ENCODE assay signal across 8 cellular contexts in genomic region chrX:78517124-78517523, GRCh38.
DNase-seq lines count a peak whose midpoint lies in the region; ATAC-seq and TF ChIP-seq lines count a peak whose summit lies in the region.

No MANE protein-coding gene starts in this region.

- H3K27me3 ChIP-seq in Caco-2 (replicated peaks; ENCODE audit: control insufficient read depth, insufficient read depth, low read length) (no peaks in the 10 kb centered on the region), uterus (no peaks in the 10 kb centered on the region)

- intact Hi-C loops in activated B cell treated with CpG ODN at 0.5 μM for 24 hours (cut with micrococcal nuclease) (loop anchor here (2.0 to 10.0 kb wide), 5 partner anchors 188 to 602 kb away; partner anchors contain the start of genes ATP7A, PGK1 and TAF9B), Caco-2 (cut with micrococcal nuclease; ENCODE audit: unreplicated experiment) (no loop called here), uterus (cut with DNase I; ENCODE audit: low total_unique reads) (no loop called here)

- H3K27ac ChIP-seq in uterus, result no peak overlapping the region

- ATAC-seq in HG02763 (IDR thresholded peaks at IDR 0.05; ENCODE audit: unreplicated experiment) (peak; percentile 74), activated B cell treated with CpG ODN at 0.5 μM for 24 hours (ENCODE audit: low read depth) (peak; percentile 82)

- H3K36me3 ChIP-seq in Caco-2 (ENCODE audit: control insufficient read depth, insufficient read depth, low read length), result no peaks in the 10 kb centered on the region
- no peaks in the 10 kb centered on the region for H3K36me3 ChIP-seq in uterus

- H3K36me3 Mint-ChIP-seq in activated B cell treated with CpG ODN at 0.5 μM for 24 hours (ENCODE audit: low read depth), result no peaks in the 10 kb centered on the region
- no peaks in the 10 kb centered on the region for H3K36me3 Mint-ChIP-seq in Caco-2 (ENCODE audit: insufficient read depth, unreplicated experiment)

- peaks cover 28% of the 10 kb centered on the region for H3K4me1 Mint-ChIP-seq in activated B cell treated with CpG ODN at 0.5 μM for 24 hours
- H3K4me1 Mint-ChIP-seq in Caco-2 (ENCODE audit: low read depth, unreplicated experiment), result no peaks in the 10 kb centered on the region

- no peak overlapping the region for H3K4me3 Mint-ChIP-seq in activated B cell treated with CpG ODN at 0.5 μM for 24 hours
- no peak overlapping the region for H3K4me3 Mint-ChIP-seq in Caco-2 (ENCODE audit: unreplicated experiment)

- POLR2A ChIA-PET in GM10248 (lab: Yijun Ruan, JAX), result no interaction called here
- POLR2A ChIA-PET in activated B cell treated with CpG ODN at 0.5 μM for 24 hours (lab: Charles Lee), result no interaction called here
- POLR2A ChIA-PET in Caco-2 (lab: Charles Lee), result no interaction called here

- no peaks in the 10 kb centered on the region for H3K4me1 ChIP-seq in Caco-2
- H3K4me1 ChIP-seq in uterus, result no peaks in the 10 kb centered on the region

- CTCF ChIA-PET in GM10248 (lab: Yijun Ruan, JAX), result no interaction called here
- CTCF ChIA-PET in activated B cell treated with CpG ODN at 0.5 μM for 24 hours (lab: Charles Lee), result no interaction called here
- CTCF ChIA-PET in Caco-2 (lab: Charles Lee), result interaction anchor here (0.6 kb wide), 1 partner anchor 964 kb away, joined by 3 read pairs; no protein-coding TSS in a partner anchor

- H3K9me3 Mint-ChIP-seq in activated B cell treated with CpG ODN at 0.5 μM for 24 hours (no peaks in the 10 kb centered on the region), Caco-2 (ENCODE audit: unreplicated experiment) (no peaks in the 10 kb centered on the region)

- H3K4me3 ChIP-seq in fibroblast of pulmonary artery (replicated peaks; ENCODE audit: low read depth, low read length) (no peak overlapping the region), Caco-2 (ENCODE audit: low read depth, low read length) (no peak overlapping the region), uterus (no peak overlapping the region)

- H3K9me3 ChIP-seq in Caco-2 (no peaks in the 10 kb centered on the region), uterus (no peaks in the 10 kb centered on the region)

- H3K27ac Mint-ChIP-seq in activated B cell treated with CpG ODN at 0.5 μM for 24 hours (peak overlapping the region; percentile 70), Caco-2 (ENCODE audit: unreplicated experiment) (no peak overlapping the region)

- no TSS peak for BruUV-seq in Caco-2 (replicated peaks; lab: Mats Ljungman, UMichigan)

- H3K27me3 Mint-ChIP-seq in activated B cell treated with CpG ODN at 0.5 μM for 24 hours, result no peaks in the 10 kb centered on the region
- no peaks in the 10 kb centered on the region for H3K27me3 Mint-ChIP-seq in Caco-2 (ENCODE audit: insufficient read depth, unreplicated experiment)

- TF ChIP-seq POLR2A in uterus (IDR thresholded peaks at IDR 0.05), result no peak

- TF ChIP-seq CTCF in GM10248 (IDR thresholded peaks at IDR 0.05; ENCODE audit: control extremely low read depth, extremely low read depth, low read depth, missing control alignments), result no peak
- no peak for TF ChIP-seq CTCF in activated B cell treated with CpG ODN at 0.5 μM for 24 hours (IDR thresholded peaks at IDR 0.05)
- TF ChIP-seq CTCF in fibroblast of pulmonary artery (IDR thresholded peaks at IDR 0.05; ENCODE audit: low read length, missing control alignments), result no peak
- TF ChIP-seq CTCF in Caco-2 (IDR thresholded peaks at IDR 0.05; ENCODE audit: insufficient read depth in 1 of 2, low read depth in 1 of 2, low read length in 1 of 2, severe bottlenecking in 1 of 2, unreplicated experiment in 1 of 2), result no peak
- no peak for TF ChIP-seq CTCF in uterus (IDR thresholded peaks at IDR 0.05)

- DNase-seq in GM10248 (ENCODE audit: extremely low spot score) (peak; percentile 14), activated B cell treated with CpG ODN at 0.5 μM for 24 hours (no peak), fibroblast of pulmonary artery (ENCODE audit: low read depth) (peak; percentile 30), NCI-H82 treated with DMSO at 0.1 percent for 48 hours (lab: John Stamatoyannopoulos, UW; ENCODE audit: unreplicated experiment) (no peak), Caco-2 (no peak), uterus (no peak), SHP77 treated with DMSO at 0.1 percent for 48 hours (lab: John Stamatoyannopoulos, UW) (no peak)

Comparison
In these comparisons a context has a peak if more than half of its experiments do, and no peak if none do; other contexts are left out.
1. DNase-seq: peak in GM10248 (single experiment) and fibroblast of pulmonary artery (single experiment); none in activated B cell treated with CpG ODN at 0.5 μM for 24 hours (single experiment), NCI-H82 treated with DMSO at 0.1 percent for 48 hours (single experiment), Caco-2 (0 of 2), uterus (0 of 2) and SHP77 treated with DMSO at 0.1 percent for 48 hours (single experiment).